In genomic region chr19:6739884-6740588, GRCh38 we compare ENCODE assay signal across 6 cellular contexts. TPM values are rescaled to one million over a fixed set of nuclear protein-coding genes. Genes with fewer than 3 reads are reported as not detected.
DNase-seq lines count a peak whose midpoint lies in the region; TF ChIP-seq lines count a peak whose summit lies in the region.

No MANE protein-coding gene starts in this region.

- no peaks in the 10 kb centered on the region for H3K9me2 ChIP-seq in DOHH2 (replicated peaks; ENCODE audit: control insufficient read depth, low read length)

- H3K79me2 ChIP-seq in DOHH2 (ENCODE audit: control insufficient read depth, low read length) = peaks cover 12% of the 10 kb centered on the region

- peaks cover 18% of the 10 kb centered on the region for H3F3A ChIP-seq in DOHH2 (ENCODE audit: control insufficient read depth, insufficient read depth)

- TF ChIP-seq CTCF in DOHH2 (IDR thresholded peaks at IDR 0.05; ENCODE audit: low read depth, low read length, poor library complexity, severe bottlenecking) = no peak

- H3K9me3 ChIP-seq in DOHH2 (ENCODE audit: control insufficient read depth, insufficient read depth, low read length) (no peaks in the 10 kb centered on the region), SJCRH30 (replicated peaks) (no peaks in the 10 kb centered on the region), stomach smooth muscle (ENCODE audit: control insufficient read depth in 2 of 2, low read length in 2 of 2) (no peaks in the 10 kb centered on the region)

- H3K4me3 ChIP-seq in DOHH2 (ENCODE audit: low read length) (peak overlapping the region; percentile 90), SJCRH30 (peak overlapping the region; percentile 82), stomach smooth muscle (ENCODE audit: low read length in 2 of 2) (peak overlapping the region; percentile 78 to 88)

- H3K27ac ChIP-seq in DOHH2 (ENCODE audit: low read depth, low read length) (peak overlapping the region; percentile 50), SJCRH30 (peak overlapping the region; percentile 35), stomach smooth muscle (ENCODE audit: low read length) (peak overlapping the region; percentile 75)

- H3K4me1 ChIP-seq in DOHH2 (ENCODE audit: control insufficient read depth, low read length) (peaks cover 53% of the 10 kb centered on the region), SJCRH30 (peaks cover 20% of the 10 kb centered on the region), stomach smooth muscle (ENCODE audit: control insufficient read depth, insufficient read depth, low read length) (peaks cover 65% of the 10 kb centered on the region)

- H4K20me1 ChIP-seq in DOHH2 (ENCODE audit: control insufficient read depth, insufficient read depth, low read depth, low read length) = 0 out of 2 replicates have a peak, but pooled peaks cover 3% of the 10 kb centered on the region

- peak overlapping the region; percentile 96 for H3K4me2 ChIP-seq in DOHH2 (ENCODE audit: low read length)

- DNase-seq in SJCRH30 = peak; percentile 42 to 51
- peak; percentile 46 for DNase-seq in glomerular visceral epithelial cell (ENCODE audit: extremely low spot score)
- DNase-seq in activated effector memory CD4-positive, alpha-beta T cell treated with anti-CD3 and anti-CD28 coated beads, Interleukin-2, amount 50 U/mL, for 16 hours = no peak
- no peak for DNase-seq in NCI-H2107 (lab: John Stamatoyannopoulos, UW)

- no peaks in the 10 kb centered on the region for H3K36me3 ChIP-seq in DOHH2 (ENCODE audit: control insufficient read depth, low read length)
- H3K36me3 ChIP-seq in SJCRH30 = peaks cover 5% of the 10 kb centered on the region; the same call in 1 of the 2 replicates
- no peaks in the 10 kb centered on the region for H3K36me3 ChIP-seq in stomach smooth muscle (ENCODE audit: control insufficient read depth in 2 of 2, insufficient read depth in 2 of 2, low read length in 2 of 2)

- H3K27me3 ChIP-seq in DOHH2 (ENCODE audit: control insufficient read depth, low read length) (no peaks in the 10 kb centered on the region), SJCRH30 (no peaks in the 10 kb centered on the region), stomach smooth muscle (ENCODE audit: control insufficient read depth in 1 of 2, insufficient read depth in 2 of 2, low read length in 2 of 2) (no peaks in the 10 kb centered on the region)

- peak overlapping the region; percentile 69 to 75 for H3K9ac ChIP-seq in stomach smooth muscle (ENCODE audit: low read length in 2 of 2)

RNA-seq across cellular contexts. Expression of gene TRIP10, which starts 0.6 kb away (rescaled TPM):
- total RNA-seq in SJCRH30 (2014; rRNA removed; shearing (Covaris generic)) = 39.3 and 40.5 TPM in 2 replicates

RNA-seq across cellular contexts. Expression of gene GPR108, which starts 2.7 kb away (rescaled TPM):
- total RNA-seq in SJCRH30 (2014; rRNA removed; shearing (Covaris generic)) = 32.0 and 33.2 TPM in 2 replicates

RNA-seq across cellular contexts. Expression of gene C3, which starts 19.6 kb away (rescaled TPM):
- total RNA-seq in SJCRH30 (2014; rRNA removed; shearing (Covaris generic)) = not detected in 2 replicates

RNA-seq across cellular contexts. Expression of gene SH2D3A, which starts 27.2 kb away (rescaled TPM):
- not detected in 2 replicates for total RNA-seq in SJCRH30 (2014; rRNA removed; shearing (Covaris generic))

RNA-seq across cellular contexts. Expression of gene VAV1, which starts 32.5 kb away (rescaled TPM):
- total RNA-seq in SJCRH30 (2014; rRNA removed; shearing (Covaris generic)) = not detected in 2 replicates

Comparison
In these comparisons a context has a peak if more than half of its experiments do, and no peak if none do; other contexts are left out.
1. DNase-seq: peak in SJCRH30 (2 of 2) and glomerular visceral epithelial cell (single experiment); none in activated effector memory CD4-positive, alpha-beta T cell treated with anti-CD3 and anti-CD28 coated beads, Interleukin-2, amount 50 U/mL, for 16 hours (single experiment) and NCI-H2107 (single experiment).
2. Peak in every context shown above with its lines, with median percentiles within 50 percentile points of each other: H3K27ac ChIP-seq and H3K4me3 ChIP-seq.